In genomic region chr20:1383621-1384404, GRCh38 we compare ENCODE assay signal across 14 cellular contexts. TPM values are rescaled to one million over a fixed set of nuclear protein-coding genes. Genes with fewer than 3 reads are reported as not detected.
A peak's percentile ranks its signal among the peaks of the same experiment; 100 is the strongest.
DNase-seq lines count a peak whose midpoint lies in the region; ATAC-seq and TF ChIP-seq lines count a peak whose summit lies in the region.
"Had no signal": no experiment of that assay in that cellular context is flagged by ENCODE, and none has a peak within 500 bp of the region (broad histone marks: within the 10 kb centered on the region; RNA-seq: fewer than 3 reads in every experiment).

No MANE protein-coding gene starts in this region.

- H3K27me3 ChIP-seq in CD8-positive, alpha-beta memory T cell (ENCODE audit: insufficient read depth, low read length, poor library complexity, severe bottlenecking) = no peaks in the 10 kb centered on the region
- no peaks in the 10 kb centered on the region for H3K27me3 ChIP-seq in Loucy (ENCODE audit: insufficient read depth, low read length, poor library complexity, severe bottlenecking)
- H3K27me3 ChIP-seq: right atrium auricular region had no signal

- H3K4me2 ChIP-seq in Loucy (ENCODE audit: low read depth, low read length, poor library complexity, severe bottlenecking) = peak overlapping the region; percentile 25

- H3K27me3 Mint-ChIP-seq in CD8-positive, alpha-beta memory T cell = no peaks in the 10 kb centered on the region
- H3K27me3 Mint-ChIP-seq: activated CD4-positive, alpha-beta T cell treated with anti-CD3 and anti-CD28 coated beads, Interleukin-2, amount 10 ng/mL, durations not matched to agents 24 days and 14 days had no signal

- intact Hi-C loops in left colon (cut with DNase I, micrococcal nuclease) = no loop called here

- no peak overlapping the region for H2AFZ ChIP-seq in Loucy (ENCODE audit: low read length)

- POLR2A ChIA-PET in CD8-positive, alpha-beta memory T cell (lab: Charles Lee) = interaction anchor here (0.7 kb wide), 1 partner anchor 70 kb away, joined by 3 read pairs; no protein-coding TSS in a partner anchor

- ATAC-seq in left colon = peak; percentile 84

- H3K27ac ChIP-seq in CD8-positive, alpha-beta memory T cell (ENCODE audit: low read depth, low read length) = peak overlapping the region; percentile 12

- no peaks in the 10 kb centered on the region for H3K9me2 ChIP-seq in Loucy (replicated peaks; ENCODE audit: low read depth, low read length)

- H3K27ac Mint-ChIP-seq in CD8-positive, alpha-beta memory T cell = peak overlapping the region in 1 of 8 donors; percentile 44
- H3K27ac Mint-ChIP-seq: activated CD4-positive, alpha-beta T cell treated with anti-CD3 and anti-CD28 coated beads, Interleukin-2, amount 10 ng/mL, durations not matched to agents 24 days and 14 days had no signal

- TF ChIP-seq CTCF in Loucy (conservative IDR thresholded peaks at IDR 0.05; ENCODE audit: low read length) (no peak), GM20000 (IDR thresholded peaks at IDR 0.05; ENCODE audit: extremely low read depth, missing control alignments) (no peak), GM13977 (IDR thresholded peaks at IDR 0.05; ENCODE audit: extremely low read depth, insufficient read depth, missing control alignments) (no peak)

- in situ Hi-C loops in GM13977 (cut with MboI; ENCODE audit: low pct_unique_long_range_greater_than_20kb, low sequenced_read_pairs, unreplicated experiment) = no loop called here

- no peaks in the 10 kb centered on the region for H3K36me3 ChIP-seq in CD8-positive, alpha-beta memory T cell (ENCODE audit: insufficient read depth, low read length)
- no peaks in the 10 kb centered on the region for H3K36me3 ChIP-seq in Loucy (ENCODE audit: insufficient read depth, low read length)
- H3K36me3 ChIP-seq: right atrium auricular region had no signal

- H3F3A ChIP-seq in Loucy (ENCODE audit: low read depth) = no peaks in the 10 kb centered on the region

- peaks cover 100% of the 10 kb centered on the region for H3K79me2 ChIP-seq in Loucy (ENCODE audit: insufficient read depth, low read length)

- no peak overlapping the region for H3K4me3 ChIP-seq in CD8-positive, alpha-beta memory T cell (ENCODE audit: low read length)
- H3K4me3 ChIP-seq in Loucy (ENCODE audit: low read length, poor library complexity, severe bottlenecking) = no peak overlapping the region
- H3K4me3 ChIP-seq: right atrium auricular region had no signal

- CTCF ChIA-PET in CD8-positive, alpha-beta memory T cell (lab: Charles Lee) = interaction anchor here (1.0 kb wide), 1 partner anchor 9 kb away, joined by 4 read pairs; no protein-coding TSS in a partner anchor

- H3K9me3 ChIP-seq in CD8-positive, alpha-beta memory T cell (ENCODE audit: low read length) = no peaks in the 10 kb centered on the region
- no peaks in the 10 kb centered on the region for H3K9me3 ChIP-seq in Loucy (ENCODE audit: insufficient read depth, low read depth, low read length)
- H3K9me3 ChIP-seq: right atrium auricular region had no signal

- H3K4me3 Mint-ChIP-seq in CD8-positive, alpha-beta memory T cell = no peak overlapping the region
- H3K4me3 Mint-ChIP-seq: activated CD4-positive, alpha-beta T cell treated with anti-CD3 and anti-CD28 coated beads, Interleukin-2, amount 10 ng/mL, durations not matched to agents 24 days and 14 days had no signal

- peaks cover 95% of the 10 kb centered on the region for H4K20me1 ChIP-seq in Loucy (ENCODE audit: insufficient read depth, low read length, poor library complexity, severe bottlenecking)

- H3K4me1 ChIP-seq in CD8-positive, alpha-beta memory T cell (ENCODE audit: insufficient read depth, low read length) = peaks cover 83% of the 10 kb centered on the region
- peaks cover 56% of the 10 kb centered on the region for H3K4me1 ChIP-seq in Loucy (ENCODE audit: insufficient read depth, low read length, poor library complexity, severe bottlenecking)

- peaks cover 84 to 99% (median 96%) of the 10 kb centered on the region in 3 donors for H3K4me1 Mint-ChIP-seq in CD8-positive, alpha-beta memory T cell

- H3K9ac ChIP-seq in Loucy (ENCODE audit: low read depth, low read length, poor library complexity, severe bottlenecking) = no peak overlapping the region

- DNase-seq in CD8-positive, alpha-beta memory T cell = no peak
- DNase-seq in NCI-H510A treated with DMSO at 0.1 percent for 48 hours (lab: John Stamatoyannopoulos, UW) = peak; percentile 90
- DNase-seq in left colon = no peak
- DNase-seq in GM20000 (ENCODE audit: low spot score) = no peak
- DNase-seq in T-helper 2 cell = no peak
- DNase-seq in GM13977 (ENCODE audit: low spot score) = no peak
- no peak for DNase-seq in NCI-H2227 treated with DMSO at 0.1 percent for 48 hours (lab: John Stamatoyannopoulos, UW)
- DNase-seq: activated CD4-positive, alpha-beta T cell treated with anti-CD3 and anti-CD28 coated beads, Interleukin-2, amount 10 ng/mL, durations not matched to agents 24 days and 14 days; activated T-cell treated with anti-CD3 and anti-CD28 coated beads, Interleukin-2, amount 50 U/mL, for 1 hour; foreskin fibroblast; stimulated activated CD4-positive, alpha-beta T cell treated with anti-CD3 and anti-CD28 coated beads, Interleukin-2, amount 100 ng/mL, for 24 hours; stimulated activated CD8-positive, alpha-beta memory T cell treated with anti-CD3 and anti-CD28 coated beads, Interleukin-4, amount 100 ng/mL, for 48 hours had no signal

- H3K9me3 Mint-ChIP-seq in CD8-positive, alpha-beta memory T cell = no peaks in the 10 kb centered on the region
- H3K9me3 Mint-ChIP-seq: activated CD4-positive, alpha-beta T cell treated with anti-CD3 and anti-CD28 coated beads, Interleukin-2, amount 10 ng/mL, durations not matched to agents 24 days and 14 days had no signal

- peaks cover 0 to 50% (median 15%) of the 10 kb centered on the region in 3 donors for H3K36me3 Mint-ChIP-seq in CD8-positive, alpha-beta memory T cell

RNA-seq across cellular contexts. Expression of gene FKBP1A, which starts 9.0 kb away (rescaled TPM):
- 100 to 1,000 TPM; 274 TPM for total RNA-seq in CD8-positive, alpha-beta memory T cell
- polyA plus RNA-seq in CD8-positive, alpha-beta memory T cell = 43.1 TPM
- 100 to 1,000 TPM; 259 to 309 TPM for total RNA-seq in left colon

RNA-seq across cellular contexts. Expression of gene SDCBP2, which starts 54.9 kb away (rescaled TPM):
- total RNA-seq in CD8-positive, alpha-beta memory T cell = 1 to 10 TPM; 3.7 to 4.7 TPM
- polyA plus RNA-seq in CD8-positive, alpha-beta memory T cell = 2.2 TPM
- 100 to 1,000 TPM; 262 to 489 TPM for total RNA-seq in left colon

Comparison
In these comparisons a context has a peak if more than half of its experiments do, and no peak if none do; other contexts are left out.
1. RNA of gene SDCBP2, which starts 54.9 kb away (total RNA-seq): 262 to 489 TPM in left colon; 3.7 to 4.7 TPM in CD8-positive, alpha-beta memory T cell; every median in the first group is over 10 times any median in the second.